ENCODE assay signal across 21 cellular contexts in the genomic region with DNA sequence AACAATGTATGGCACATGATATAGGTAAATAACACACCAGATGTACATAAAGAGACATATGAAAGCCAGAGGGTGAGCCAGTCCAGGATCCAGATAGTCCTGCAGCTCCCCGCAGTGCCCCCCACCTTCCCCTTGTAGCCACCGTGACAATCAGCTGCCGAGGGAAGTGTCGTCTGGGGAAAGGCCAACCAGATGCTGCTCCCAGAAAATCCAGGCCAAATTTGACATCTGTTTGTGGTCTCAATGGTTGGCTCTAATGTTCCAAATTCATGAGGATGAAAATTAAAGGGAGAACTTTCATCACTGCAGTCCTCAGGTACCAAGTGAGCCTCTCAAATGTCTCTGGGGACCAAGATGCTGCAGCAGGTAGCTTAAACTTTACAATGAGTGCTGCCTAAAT.
"Had no signal": no experiment of that assay in that cellular context is flagged by ENCODE, and none has a peak within 500 bp of the region (broad histone marks: within the 10 kb centered on the region; RNA-seq: fewer than 3 reads in every experiment).

No MANE protein-coding gene starts in this region.

- DNase-seq: dorsolateral prefrontal cortex; effector CD4-positive, alpha-beta T cell; foreskin keratinocyte; heart left ventricle; left cardiac atrium; left lung; mesenchymal stem cell; mucosa of descending colon; naive thymus-derived CD4-positive, alpha-beta T cell; nucleus accumbens; sigmoid colon; stimulated activated CD4-positive, alpha-beta T cell treated with anti-CD3 and anti-CD28 coated beads, Interleukin-2, amount 100 ng/mL, for 24 hours; stimulated activated CD4-positive, alpha-beta T cell treated with anti-CD3 and anti-CD28 coated beads, Interleukin-4, amount 100 ng/mL, for 24 hours; stimulated activated naive CD8-positive, alpha-beta T cell treated with anti-CD3 and anti-CD28 coated beads, Interleukin-15, amount 100 ng/mL, for 72 hours; transverse colon had no signal

- ATAC-seq: esophagus mucosa; foreskin keratinocyte; gastroesophageal sphincter; heart left ventricle; left cardiac atrium; left lung; mucosa of descending colon; naive thymus-derived CD4-positive, alpha-beta T cell; stimulated activated effector memory CD8-positive, alpha-beta T cell treated with anti-CD3 and anti-CD28 coated beads, Interleukin-12 subunit alpha, Interleukin-12 subunit beta, amount 100 ng/mL, for 72 hours; stimulated activated naive CD8-positive, alpha-beta T cell treated with anti-CD3 and anti-CD28 coated beads, Interleukin-15, amount 100 ng/mL, for 72 hours had no signal

- H3K9me3 Mint-ChIP-seq: mesothelial cell of epicardium; nephron; neural progenitor cell; stimulated activated effector memory CD8-positive, alpha-beta T cell treated with anti-CD3 and anti-CD28 coated beads, Interleukin-12 subunit alpha, Interleukin-12 subunit beta, amount 100 ng/mL, for 72 hours had no signal

- H3K27ac Mint-ChIP-seq: mesothelial cell of epicardium; nephron; neural progenitor cell; stimulated activated effector memory CD8-positive, alpha-beta T cell treated with anti-CD3 and anti-CD28 coated beads, Interleukin-12 subunit alpha, Interleukin-12 subunit beta, amount 100 ng/mL, for 72 hours; stimulated activated naive CD8-positive, alpha-beta T cell treated with anti-CD3 and anti-CD28 coated beads, Interleukin-15, amount 100 ng/mL, for 72 hours had no signal

- H3K36me3 Mint-ChIP-seq: mesothelial cell of epicardium; naive thymus-derived CD4-positive, alpha-beta T cell; neural progenitor cell; stimulated activated effector memory CD8-positive, alpha-beta T cell treated with anti-CD3 and anti-CD28 coated beads, Interleukin-12 subunit alpha, Interleukin-12 subunit beta, amount 100 ng/mL, for 72 hours had no signal

- H3K4me1 Mint-ChIP-seq: neural progenitor cell had no signal

- H3K27me3 Mint-ChIP-seq: stimulated activated naive CD8-positive, alpha-beta T cell treated with anti-CD3 and anti-CD28 coated beads, Interleukin-15, amount 100 ng/mL, for 72 hours had no signal

- H3K4me3 Mint-ChIP-seq: mesothelial cell of epicardium; naive thymus-derived CD4-positive, alpha-beta T cell; nephron; neural progenitor cell; stimulated activated effector memory CD8-positive, alpha-beta T cell treated with anti-CD3 and anti-CD28 coated beads, Interleukin-12 subunit alpha, Interleukin-12 subunit beta, amount 100 ng/mL, for 72 hours; stimulated activated naive CD8-positive, alpha-beta T cell treated with anti-CD3 and anti-CD28 coated beads, Interleukin-15, amount 100 ng/mL, for 72 hours had no signal
